Comparison of ENCODE assay signal across 33 cellular contexts in the genomic region with DNA sequence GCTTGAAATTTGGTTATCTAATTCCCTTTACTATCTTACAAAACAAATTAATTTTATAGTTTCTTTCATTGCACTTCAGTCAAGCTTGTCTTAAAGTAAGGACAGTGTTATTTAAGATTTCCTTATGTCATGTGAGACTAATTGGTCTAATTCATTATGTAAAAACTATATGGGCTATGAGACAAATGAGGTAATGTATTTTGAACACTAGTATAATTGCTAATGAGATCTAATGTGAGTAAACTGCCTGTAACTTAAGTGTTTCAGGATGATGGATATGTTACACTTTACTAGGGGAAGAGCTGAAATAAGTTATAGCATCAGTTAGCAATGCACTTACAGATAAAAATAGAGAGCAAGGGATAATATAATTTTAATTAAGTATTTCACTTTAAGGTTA.
"Had no signal": no experiment of that assay in that cellular context is flagged by ENCODE, and none has a peak within 500 bp of the region (broad histone marks: within the 10 kb centered on the region; RNA-seq: fewer than 3 reads in every experiment).

No MANE protein-coding gene starts in this region.

- H3K4me3 ChIP-seq: adrenal gland, body of pancreas, breast epithelium had no signal

- ATAC-seq: activated CD4-positive, alpha-beta T cell treated with anti-CD3 and anti-CD28 coated beads for 36 hours; activated CD4-positive, CD25-positive, alpha-beta regulatory T cell treated with anti-CD3 and anti-CD28 coated beads, Interleukin-2, amount 50 U/mL, for 24 hours; activated CD8-positive, alpha-beta T cell treated with anti-CD3 and anti-CD28 coated beads for 36 hours; activated naive CD4-positive, alpha-beta T cell treated with anti-CD3 and anti-CD28 coated beads, Interleukin-2, amount 50 U/mL, for 72 hours; activated T-cell treated with anti-CD3 and anti-CD28 coated beads, Interleukin-2, amount 50 U/mL, for 4 hours; activated T-cell treated with anti-CD3 and anti-CD28 coated beads, Interleukin-2, amount 50 U/mL, for 72 hours; activated T-helper 17 cell treated with anti-CD3 and anti-CD28 coated beads, Interleukin-2, amount 50 U/mL, for 72 hours; body of pancreas; WTC11 had no signal

- H3K36me3 ChIP-seq: adrenal gland, brain microvascular endothelial cell, breast epithelium, WERI-Rb-1 had no signal

- DNase-seq: activated CD4-positive, alpha-beta memory T cell treated with anti-CD3 and anti-CD28 coated beads for 36 hours; activated CD4-positive, alpha-beta T cell treated with anti-CD3 and anti-CD28 coated beads for 1 hour; activated CD4-positive, alpha-beta T cell treated with anti-CD3 and anti-CD28 coated beads for 36 hours; activated CD4-positive, alpha-beta T cell treated with anti-CD3 and anti-CD28 coated beads, Interleukin-2, amount 10 ng/mL, durations not matched to agents 24 days and 14 days; activated CD4-positive, alpha-beta T cell treated with anti-CD3 and anti-CD28 coated beads, Interleukin-2, amount 50 U/mL, for 1 hour; activated CD4-positive, alpha-beta T cell treated with anti-CD3 and anti-CD28 coated beads, Interleukin-2, amount 50 U/mL, for 4 hours; activated CD4-positive, CD25-positive, alpha-beta regulatory T cell; activated CD8-positive, alpha-beta memory T cell treated with anti-CD3 and anti-CD28 coated beads, Interleukin-2, amount 50 U/mL, for 4 hours; activated CD8-positive, alpha-beta T cell treated with anti-CD3 and anti-CD28 coated beads for 36 hours; activated effector memory CD4-positive, alpha-beta T cell treated with anti-CD3 and anti-CD28 coated beads, Interleukin-2, amount 50 U/mL, for 16 hours; activated gamma-delta T cell treated with Interleukin-2 at 50 U/mL for 16 hours; activated naive CD4-positive, alpha-beta T cell; activated naive CD4-positive, alpha-beta T cell treated with anti-CD3 and anti-CD28 coated beads for 36 hours; activated naive CD4-positive, alpha-beta T cell treated with anti-CD3 and anti-CD28 coated beads, Interleukin-2, amount 50 U/mL, for 16 hours; activated naive CD8-positive, alpha-beta T cell treated with anti-CD3 and anti-CD28 coated beads for 36 hours; activated T-cell treated with anti-CD3 and anti-CD28 coated beads for 4 hours; activated T-cell treated with anti-CD3 and anti-CD28 coated beads, Interleukin-2, amount 50 U/mL, for 1 hour; activated T-cell treated with anti-CD3 and anti-CD28 coated beads, Interleukin-2, amount 50 U/mL, for 4 hours; activated T-cell treated with anti-CD3 and anti-CD28 coated beads, Interleukin-2, amount 50 U/mL, for 72 hours; adrenal gland; amniotic stem cell; aorta; body of pancreas; brain microvascular endothelial cell; central memory CD4-positive, alpha-beta T cell; T-helper 2 cell; T-helper 9 cell; WERI-Rb-1 had no signal

- H3K4me1 ChIP-seq: adrenal gland, body of pancreas, breast epithelium had no signal

- H3K9me3 ChIP-seq: adrenal gland, body of pancreas, breast epithelium had no signal

- H3K27ac ChIP-seq: adrenal gland, body of pancreas, brain microvascular endothelial cell, breast epithelium, WERI-Rb-1 had no signal
